16 cellular contexts compared by ENCODE assay signal in genomic region chr11:129611661-129612566, GRCh38.
DNase-seq lines count a peak whose midpoint lies in the region; ATAC-seq, FAIRE-seq and TF ChIP-seq lines count a peak whose summit lies in the region.
"Had no signal": no experiment of that assay in that cellular context is flagged by ENCODE, and none has a peak within 500 bp of the region (broad histone marks: within the 10 kb centered on the region; RNA-seq: fewer than 3 reads in every experiment).

No MANE protein-coding gene starts in this region.

- no peaks in the 10 kb centered on the region for H3K27me3 Mint-ChIP-seq in MCF 10A (ENCODE audit: insufficient read depth, unreplicated experiment)
- H3K27me3 Mint-ChIP-seq: activated T-cell treated with anti-CD3 and anti-CD28 coated beads, Interleukin-2, amount 50 U/mL, for 24 hours; dendritic cell treated with granulocyte-macrophage colony-stimulating factor and Interleukin-4, amounts not matched to agents 40 ng/mL and 50 ng/mL, for 4 days had no signal

- H3K9me3 ChIP-seq in breast epithelium (no peaks in the 10 kb centered on the region), PC-3 (ENCODE audit: low read length) (no peaks in the 10 kb centered on the region), hepatocyte (ENCODE audit: low read depth) (no peaks in the 10 kb centered on the region), stomach (no peaks in the 10 kb centered on the region)
- H3K9me3 ChIP-seq: neutrophil had no signal

- 48% methylated on average over 18 of the region's 18 CpGs for WGBS in hepatocyte (ENCODE audit: low lambda C conversion rate, missing lambda C conversion rate)
- WGBS in stomach, 5 donors = 31 to 47% (median 36%) methylated on average over 18 of the region's 18 CpGs

- no peak overlapping the region for H3K27ac Mint-ChIP-seq in MCF 10A (ENCODE audit: low read depth, unreplicated experiment)
- H3K27ac Mint-ChIP-seq: activated T-cell treated with anti-CD3 and anti-CD28 coated beads, Interleukin-2, amount 50 U/mL, for 24 hours; dendritic cell treated with granulocyte-macrophage colony-stimulating factor and Interleukin-4, amounts not matched to agents 40 ng/mL and 50 ng/mL, for 4 days; T-helper 2 cell treated with Interferon-gamma antibody and Interleukin-4, amounts not matched to agents 5 μg/mL and 100 μg/mL, for 36 hours had no signal

- H3K36me3 Mint-ChIP-seq in MCF 10A (ENCODE audit: insufficient read depth, unreplicated experiment) = no peaks in the 10 kb centered on the region

- H3K4me3 ChIP-seq in breast epithelium (peak overlapping the region in 2 of 3 donors; percentile 7 to 19), PC-3 (ENCODE audit: low read length) (no peak overlapping the region), hepatocyte (no peak overlapping the region), stomach (no peak overlapping the region)

- ATAC-seq in PC-3 (peak; percentile 32), GM21576 (IDR thresholded peaks at IDR 0.05; ENCODE audit: unreplicated experiment) (no peak)

- POLR2A ChIA-PET in MCF 10A (lab: Yijun Ruan, JAX) = no interaction called here
- POLR2A ChIA-PET in PC-3 (lab: Charles Lee; ENCODE audit: unreplicated experiment) = interaction anchor here (1.0 kb wide), 1 partner anchor 28 kb away, joined by 3 read pairs; no protein-coding TSS in a partner anchor

- no peak for DNase-seq in breast epithelium (ENCODE audit: low spot score in 2 of 2)
- no peak for DNase-seq in MCF 10A (ENCODE audit: unreplicated experiment)
- DNase-seq in PC-3 = peak; percentile 30
- no peak for DNase-seq in hepatocyte (ENCODE audit: low spot score)
- DNase-seq in urothelium cell line (ENCODE audit: low spot score) = peak; percentile 21
- no peak for DNase-seq in stomach
- DNase-seq in HK-2 (ENCODE audit: unreplicated experiment) = no peak
- DNase-seq: activated CD4-positive, alpha-beta T cell treated with anti-CD3 and anti-CD28 coated beads for 4 hours; activated T-cell treated with anti-CD3 and anti-CD28 coated beads, Interleukin-2, amount 50 U/mL, for 24 hours; NCI-H345; substantia nigra had no signal

- no peak overlapping the region for H3K9ac ChIP-seq in PC-3 (ENCODE audit: low read length)

- intact Hi-C loops in breast epithelium (cut with DNase I; ENCODE audit: low total_unique reads) (no loop called here), MCF 10A (cut with micrococcal nuclease) (no loop called here), PC-3 (cut with micrococcal nuclease) (no loop called here), stomach (cut with DNase I; ENCODE audit: low total_unique reads) (no loop called here)

- no peaks in the 10 kb centered on the region for H3K27me3 ChIP-seq in breast epithelium
- no peaks in the 10 kb centered on the region for H3K27me3 ChIP-seq in PC-3 (ENCODE audit: low read length)
- no peaks in the 10 kb centered on the region for H3K27me3 ChIP-seq in hepatocyte
- peaks cover 0 to 10% (median 0%) of the 10 kb centered on the region in 3 donors for H3K27me3 ChIP-seq in stomach
- H3K27me3 ChIP-seq: neutrophil had no signal

- TF ChIP-seq POLR2A in breast epithelium (IDR thresholded peaks at IDR 0.05) (no peak), stomach (IDR thresholded peaks at IDR 0.05) (no peak)

- H3K4me1 ChIP-seq in breast epithelium (peaks cover 0 to 14% of the 10 kb centered on the region in 2 donors), PC-3 (ENCODE audit: insufficient read depth, low read length) (peaks cover 21% of the 10 kb centered on the region), hepatocyte (ENCODE audit: insufficient read depth) (peaks cover 18% of the 10 kb centered on the region), stomach (peaks cover 0 to 10% (median 3%) of the 10 kb centered on the region in 4 donors)

- H2AFZ ChIP-seq in PC-3 (ENCODE audit: low read length) (peak overlapping the region; percentile 22; the same call in 1 of the 2 replicates), hepatocyte (no peak overlapping the region)

- H3K36me3 ChIP-seq in breast epithelium (no peaks in the 10 kb centered on the region), PC-3 (ENCODE audit: low read depth, low read length) (no peaks in the 10 kb centered on the region), hepatocyte (replicated peaks; ENCODE audit: insufficient read depth, low read depth) (no peaks in the 10 kb centered on the region), stomach (no peaks in the 10 kb centered on the region)
- H3K36me3 ChIP-seq: neutrophil had no signal

- BruUV-seq in MCF 10A (replicated peaks; lab: Mats Ljungman, UMichigan) = no TSS peak
- no TSS peak for BruUV-seq in PC-3 (replicated peaks; lab: Mats Ljungman, UMichigan)

- H3K4me2 ChIP-seq in PC-3 (ENCODE audit: low read length) (peak overlapping the region; percentile 9; the same call in 1 of the 2 replicates), hepatocyte (peak overlapping the region; percentile 66)

- H3K4me1 Mint-ChIP-seq in MCF 10A (ENCODE audit: insufficient read depth, unreplicated experiment) = no peaks in the 10 kb centered on the region

- H3K9me2 ChIP-seq in PC-3 (replicated peaks; ENCODE audit: low read length) (no peaks in the 10 kb centered on the region), hepatocyte (replicated peaks; ENCODE audit: insufficient read depth) (no peaks in the 10 kb centered on the region)

- CTCF ChIA-PET in MCF 10A (lab: Yijun Ruan, JAX) = interaction anchor here (0.7 to 1.0 kb wide), 2 partner anchors 236 to 245 kb away, joined by 3 to 4 read pairs; partner anchors contain the start of gene BARX2
- CTCF ChIA-PET in PC-3 (lab: Charles Lee) = no interaction called here

- no peaks in the 10 kb centered on the region for H3K79me2 ChIP-seq in PC-3 (ENCODE audit: low read length)
- H3K79me2 ChIP-seq in hepatocyte = no peaks in the 10 kb centered on the region

- H3K4me3 Mint-ChIP-seq in MCF 10A (ENCODE audit: unreplicated experiment) = no peak overlapping the region
- H3K4me3 Mint-ChIP-seq: activated T-cell treated with anti-CD3 and anti-CD28 coated beads, Interleukin-2, amount 50 U/mL, for 24 hours; dendritic cell treated with granulocyte-macrophage colony-stimulating factor and Interleukin-4, amounts not matched to agents 40 ng/mL and 50 ng/mL, for 4 days; T-helper 2 cell treated with Interferon-gamma antibody and Interleukin-4, amounts not matched to agents 5 μg/mL and 100 μg/mL, for 36 hours had no signal

- TF ChIP-seq CTCF in breast epithelium (IDR thresholded peaks at IDR 0.05) (no peak), MCF 10A (IDR thresholded peaks at IDR 0.05; ENCODE audit: unreplicated experiment) (no peak), PC-3 (conservative IDR thresholded peaks at IDR 0.05; ENCODE audit: low read depth, low read length) (no peak), hepatocyte (IDR thresholded peaks at IDR 0.05; ENCODE audit: poor library complexity) (no peak), stomach (IDR thresholded peaks at IDR 0.05) (no peak)

- H3F3A ChIP-seq in PC-3 (ENCODE audit: low read length, unreplicated experiment) = no peaks in the 10 kb centered on the region

- no peak for FAIRE-seq in urothelium cell line (lab: Jason Lieb, UNC)
- FAIRE-seq: RCC 7860 had no signal

- H3K27ac ChIP-seq in breast epithelium (peak overlapping the region; percentile 70 to 73), PC-3 (ENCODE audit: low read length) (no peak overlapping the region), hepatocyte (no peak overlapping the region), stomach (no peak overlapping the region)
- H3K27ac ChIP-seq: neutrophil had no signal

- no peak for TF ChIP-seq EP300 in stomach (IDR thresholded peaks at IDR 0.05)

- no peaks in the 10 kb centered on the region for H3K9me3 Mint-ChIP-seq in MCF 10A (ENCODE audit: unreplicated experiment)
- H3K9me3 Mint-ChIP-seq: activated T-cell treated with anti-CD3 and anti-CD28 coated beads, Interleukin-2, amount 50 U/mL, for 24 hours; dendritic cell treated with granulocyte-macrophage colony-stimulating factor and Interleukin-4, amounts not matched to agents 40 ng/mL and 50 ng/mL, for 4 days; T-helper 2 cell treated with Interferon-gamma antibody and Interleukin-4, amounts not matched to agents 5 μg/mL and 100 μg/mL, for 36 hours had no signal

- H4K20me1 ChIP-seq in PC-3 (ENCODE audit: low read length) (no peaks in the 10 kb centered on the region), hepatocyte (ENCODE audit: insufficient read depth, poor library complexity, severe bottlenecking) (peaks cover 2% of the 10 kb centered on the region)

Comparison
In these comparisons a context has a peak if more than half of its experiments do, and no peak if none do; other contexts are left out.
1. DNase-seq: peak in PC-3 (single experiment) and urothelium cell line (single experiment); none in breast epithelium (0 of 2), MCF 10A (single experiment), hepatocyte (single experiment), stomach (single experiment) and HK-2 (single experiment).
2. H3K27ac ChIP-seq: peak in breast epithelium (2 of 2); none in PC-3 (single experiment), hepatocyte (single experiment) and stomach (0 of 5).
3. H3K4me3 ChIP-seq: peak in breast epithelium (2 of 3); none in PC-3 (single experiment), hepatocyte (single experiment) and stomach (0 of 4).